ENCODE assay signal across 17 cellular contexts in genomic region chr5:133390416-133391155, GRCh38.
"Had no signal": no experiment of that assay in that cellular context is flagged by ENCODE, and none has a peak within 500 bp of the region (broad histone marks: within the 10 kb centered on the region; RNA-seq: fewer than 3 reads in every experiment).

No MANE protein-coding gene starts in this region.

- H3K9me3 ChIP-seq: breast epithelium, ovary, stomach, tibial nerve had no signal

- ATAC-seq: activated naive CD4-positive, alpha-beta T cell treated with anti-CD3 and anti-CD28 coated beads, Interleukin-2, amount 50 U/mL, for 72 hours; sciatic nerve; SK-N-SH treated with all-trans-retinoic acid at 6 μM for 48 hours; stimulated activated naive B cell treated with anti-CD40 and anti-IgM and Interleukin-4, amounts not matched to agents 10 μg/mL and 1 μg/mL and 100 μg/mL, for 72 hours; T-helper 17 cell had no signal

- H3K27ac ChIP-seq: breast epithelium, ovary, stomach, tibial nerve had no signal

- DNase-seq: activated CD4-positive, alpha-beta T cell treated with anti-CD3 and anti-CD28 coated beads, Interleukin-2, amount 50 U/mL, for 48 hours; activated gamma-delta T cell treated with Interleukin-2 at 50 U/mL for 16 hours; central memory CD4-positive, alpha-beta T cell; dermis blood vessel endothelial cell; effector CD8-positive, alpha-beta T cell; left ventricle myocardium superior; ovary; small intestine; stimulated activated naive B cell treated with anti-CD40 and anti-IgM and Interleukin-4, amounts not matched to agents 10 μg/mL and 1 μg/mL and 100 μg/mL, for 72 hours; stomach; T-helper 17 cell; T1000 had no signal

- H3K36me3 ChIP-seq: breast epithelium, ovary, stomach, tibial nerve had no signal

- H3K27me3 ChIP-seq: breast epithelium, ovary, tibial nerve had no signal

- H3K4me1 ChIP-seq: breast epithelium, stomach, tibial nerve had no signal

- H3K4me3 ChIP-seq: breast epithelium, ovary, stomach, tibial nerve had no signal
